ENCODE assay signal across 13 cellular contexts in the genomic region with DNA sequence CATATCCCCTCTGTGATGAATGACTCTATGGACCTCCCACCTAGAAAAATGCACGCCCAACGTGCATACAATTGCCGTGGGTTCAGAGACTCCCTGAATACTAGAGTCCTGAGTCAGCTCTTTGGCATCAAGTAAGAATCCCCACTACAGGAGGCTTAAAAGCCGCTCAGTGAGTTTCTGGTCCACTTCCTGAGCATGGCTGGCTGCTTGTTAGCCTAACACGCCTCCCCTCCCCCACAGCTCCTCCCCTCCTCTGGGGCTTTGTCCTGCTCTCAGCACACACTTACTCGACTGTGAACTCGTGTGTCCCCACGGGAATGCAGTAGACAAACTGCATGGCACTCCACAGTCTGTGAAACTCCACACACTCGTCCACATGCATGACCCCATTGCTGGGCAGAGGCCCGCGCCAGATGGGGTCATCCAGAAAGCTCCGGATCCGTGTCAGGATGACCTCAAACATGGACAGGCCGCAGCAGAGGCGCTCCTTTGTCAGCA. TPM values are rescaled to one million over a fixed set of nuclear protein-coding genes. Genes with fewer than 3 reads are reported as not detected.
DNase-seq lines count a peak whose midpoint lies in the region; ATAC-seq and TF ChIP-seq lines count a peak whose summit lies in the region.
"Had no signal": no experiment of that assay in that cellular context is flagged by ENCODE, and none has a peak within 500 bp of the region (broad histone marks: within the 10 kb centered on the region; RNA-seq: fewer than 3 reads in every experiment).

No MANE protein-coding gene starts in this region.

- WGBS in tibial nerve, 2 donors = 76 to 77% methylated on average over 15 of the region's 15 CpGs

- H3K4me1 ChIP-seq in Caco-2 (no peaks in the 10 kb centered on the region), fibroblast of lung (ENCODE audit: control insufficient read depth, extremely low read depth, insufficient read depth, low read length) (no peaks in the 10 kb centered on the region), neural progenitor cell (no peaks in the 10 kb centered on the region), tibial nerve (no peaks in the 10 kb centered on the region)

- TF ChIP-seq CTCF in Caco-2 (IDR thresholded peaks at IDR 0.05; ENCODE audit: insufficient read depth in 1 of 2, low read depth in 1 of 2, low read length in 1 of 2, severe bottlenecking in 1 of 2, unreplicated experiment in 1 of 2) = no peak
- TF ChIP-seq CTCF in fibroblast of lung (conservative IDR thresholded peaks at IDR 0.05 in 1 of 2, IDR thresholded peaks at IDR 0.05 in 1 of 2; ENCODE audit: low read depth in 1 of 2, low read length in 2 of 2) = no peak
- TF ChIP-seq CTCF in neural progenitor cell (IDR thresholded peaks at IDR 0.05) = no peak
- no peak for TF ChIP-seq CTCF in tibial nerve (IDR thresholded peaks at IDR 0.05)

- DNase-seq in Caco-2 = peak in 1 of 2 experiments; percentile 33
- DNase-seq in fibroblast of lung (ENCODE audit: low read depth in 2 of 2) = peak; percentile 65 to 97
- peak; percentile 55 for DNase-seq in neural progenitor cell (ENCODE audit: low spot score)
- no peak for DNase-seq in tibial nerve (ENCODE audit: low spot score in 2 of 2)
- no peak for DNase-seq in activated CD4-positive, alpha-beta memory T cell treated with anti-CD3 and anti-CD28 coated beads for 36 hours
- DNase-seq: CD8-positive, alpha-beta memory T cell; central memory CD4-positive, alpha-beta T cell; NCI-H187 treated with DMSO at 0.1 percent for 48 hours had no signal

- BruUV-seq in Caco-2 (replicated peaks; lab: Mats Ljungman, UMichigan) = no TSS peak

- peak; percentile 11; the same call in 1 of the 2 replicates for TF ChIP-seq RAD21 in Ishikawa (IDR thresholded peaks at IDR 0.05; ENCODE audit: low read depth)

- H3K4me3 ChIP-seq in Caco-2 (ENCODE audit: low read depth, low read length) (no peak overlapping the region), fibroblast of lung (replicated peaks in 1 of 4; ENCODE audit: control extremely low read depth in 1 of 4, insufficient read depth in 1 of 4, low read depth in 3 of 4, low read length in 4 of 4) (no peak overlapping the region), neural progenitor cell (no peak overlapping the region), tibial nerve (no peak overlapping the region)
- H3K4me3 ChIP-seq: GM12878, skin epidermis had no signal

- H3K4me3 Mint-ChIP-seq in Caco-2 (ENCODE audit: unreplicated experiment) (no peak overlapping the region), neural progenitor cell (no peak overlapping the region)
- no peak overlapping the region for H3K4me3 Mint-ChIP-seq in activated CD4-positive, alpha-beta memory T cell treated with anti-CD3 and anti-CD28 coated beads for 36 hours
- H3K4me3 Mint-ChIP-seq: CD8-positive, alpha-beta memory T cell had no signal

- H2AFZ ChIP-seq in fibroblast of lung (ENCODE audit: low read length) (no peak overlapping the region), neural progenitor cell (replicated peaks) (no peak overlapping the region)

- H3K27me3 ChIP-seq in Caco-2 (replicated peaks; ENCODE audit: control insufficient read depth, insufficient read depth, low read length) = no peaks in the 10 kb centered on the region
- H3K27me3 ChIP-seq in fibroblast of lung (ENCODE audit: control insufficient read depth, insufficient read depth, low read length) = no peaks in the 10 kb centered on the region
- H3K27me3 ChIP-seq in neural progenitor cell = no peaks in the 10 kb centered on the region
- H3K27me3 ChIP-seq in tibial nerve = no peaks in the 10 kb centered on the region

- H3K79me2 ChIP-seq in fibroblast of lung (ENCODE audit: control insufficient read depth, insufficient read depth, low read length) = no peaks in the 10 kb centered on the region
- no peaks in the 10 kb centered on the region for H3K79me2 ChIP-seq in neural progenitor cell (ENCODE audit: low read depth)

- H3K9me3 ChIP-seq in Caco-2 (no peaks in the 10 kb centered on the region), fibroblast of lung (ENCODE audit: control insufficient read depth, insufficient read depth, low read depth, low read length) (no peaks in the 10 kb centered on the region), neural progenitor cell (ENCODE audit: low read depth) (no peaks in the 10 kb centered on the region), tibial nerve (peaks cover 0 to 9% (median 0%) of the 10 kb centered on the region in 4 donors)

- CTCF ChIA-PET in Caco-2 (lab: Charles Lee) = no interaction called here
- CTCF ChIA-PET in activated CD4-positive, alpha-beta memory T cell treated with anti-CD3 and anti-CD28 coated beads for 36 hours (lab: Charles Lee) = no interaction called here

- TF ChIP-seq EP300 in Ishikawa (IDR thresholded peaks at IDR 0.05; ENCODE audit: borderline replicate concordance) = peak; percentile 43; the same call in 1 of the 2 replicates
- no peak for TF ChIP-seq EP300 in tibial nerve (IDR thresholded peaks at IDR 0.05)

- H4K20me1 ChIP-seq in fibroblast of lung (ENCODE audit: control insufficient read depth, extremely low read depth, insufficient read depth, low read length) (no peaks in the 10 kb centered on the region), neural progenitor cell (ENCODE audit: low read depth) (no peaks in the 10 kb centered on the region)

- H3K4me1 Mint-ChIP-seq in Caco-2 (ENCODE audit: low read depth, unreplicated experiment) (peaks cover 4% of the 10 kb centered on the region), neural progenitor cell (peaks cover 15% of the 10 kb centered on the region)
- no peaks in the 10 kb centered on the region for H3K4me1 Mint-ChIP-seq in activated CD4-positive, alpha-beta memory T cell treated with anti-CD3 and anti-CD28 coated beads for 36 hours (ENCODE audit: low read depth)
- H3K4me1 Mint-ChIP-seq: CD8-positive, alpha-beta memory T cell had no signal

- H3K9ac ChIP-seq in fibroblast of lung (ENCODE audit: insufficient read depth, low read length) (no peak overlapping the region), neural progenitor cell (no peak overlapping the region)

- H3K9me3 Mint-ChIP-seq in Caco-2 (ENCODE audit: unreplicated experiment) = no peaks in the 10 kb centered on the region
- no peaks in the 10 kb centered on the region for H3K9me3 Mint-ChIP-seq in neural progenitor cell
- H3K9me3 Mint-ChIP-seq in activated CD4-positive, alpha-beta memory T cell treated with anti-CD3 and anti-CD28 coated beads for 36 hours = no peaks in the 10 kb centered on the region

- H3K4me2 ChIP-seq in fibroblast of lung (ENCODE audit: extremely low read depth, insufficient read depth, low read length) = no peak overlapping the region
- H3K4me2 ChIP-seq in neural progenitor cell = no peak overlapping the region

- no peak for TF ChIP-seq POLR2A in tibial nerve (IDR thresholded peaks at IDR 0.05)

- intact Hi-C loops in Caco-2 (cut with micrococcal nuclease; ENCODE audit: unreplicated experiment) = no loop called here
- intact Hi-C loops in activated CD4-positive, alpha-beta memory T cell treated with anti-CD3 and anti-CD28 coated beads for 36 hours (cut with micrococcal nuclease) = no loop called here

- H3K36me3 Mint-ChIP-seq in Caco-2 (ENCODE audit: insufficient read depth, unreplicated experiment) (peaks cover 96% of the 10 kb centered on the region), neural progenitor cell (peaks cover 65% of the 10 kb centered on the region)
- H3K36me3 Mint-ChIP-seq in activated CD4-positive, alpha-beta memory T cell treated with anti-CD3 and anti-CD28 coated beads for 36 hours = peaks cover 34% of the 10 kb centered on the region

- peaks cover 7% of the 10 kb centered on the region for H3K36me3 ChIP-seq in Caco-2 (ENCODE audit: control insufficient read depth, insufficient read depth, low read length)
- H3K36me3 ChIP-seq in fibroblast of lung (ENCODE audit: control insufficient read depth, insufficient read depth, low read length) = peaks cover 16% of the 10 kb centered on the region
- H3K36me3 ChIP-seq in neural progenitor cell = peaks cover 6% of the 10 kb centered on the region
- peaks cover 0 to 100% (median 20%) of the 10 kb centered on the region in 3 donors for H3K36me3 ChIP-seq in tibial nerve

- POLR2A ChIA-PET in Caco-2 (lab: Charles Lee) = no interaction called here
- POLR2A ChIA-PET in activated CD4-positive, alpha-beta memory T cell treated with anti-CD3 and anti-CD28 coated beads for 36 hours (lab: Charles Lee) = no interaction called here

- H3F3A ChIP-seq in neural progenitor cell (ENCODE audit: low read depth) = no peaks in the 10 kb centered on the region

- H3K27ac ChIP-seq in fibroblast of lung (ENCODE audit: insufficient read depth, low read length) = no peak overlapping the region
- H3K27ac ChIP-seq in neural progenitor cell = no peak overlapping the region
- H3K27ac ChIP-seq in tibial nerve = no peak overlapping the region
- H3K27ac ChIP-seq: skin epidermis had no signal

- no peak for ATAC-seq in GM19455 (IDR thresholded peaks at IDR 0.05; ENCODE audit: unreplicated experiment)
- no peak for ATAC-seq in HG02884 (IDR thresholded peaks at IDR 0.05; ENCODE audit: unreplicated experiment)
- ATAC-seq: GM12878 had no signal

- H3K27ac Mint-ChIP-seq in Caco-2 (ENCODE audit: unreplicated experiment) (peak overlapping the region; percentile 84), neural progenitor cell (peak overlapping the region; percentile 90)
- no peak overlapping the region for H3K27ac Mint-ChIP-seq in activated CD4-positive, alpha-beta memory T cell treated with anti-CD3 and anti-CD28 coated beads for 36 hours

- H3K27me3 Mint-ChIP-seq in Caco-2 (ENCODE audit: insufficient read depth, unreplicated experiment) (no peaks in the 10 kb centered on the region), neural progenitor cell (ENCODE audit: insufficient read depth, low read depth) (peaks cover 10% of the 10 kb centered on the region)
- H3K27me3 Mint-ChIP-seq in activated CD4-positive, alpha-beta memory T cell treated with anti-CD3 and anti-CD28 coated beads for 36 hours = no peaks in the 10 kb centered on the region

TF ChIP-seq in Ishikawa, 13 proteins besides CTCF, POLR2A, EP300 and RAD21 (continues in another document):
- 0 out of 2 replicates have a peak, but pooled peaks have one; percentile 14 for TF ChIP-seq CREB1 (IDR thresholded peaks at IDR 0.05; ENCODE audit: low read depth)
- no peak for TF ChIP-seq EGR1 (IDR thresholded peaks at IDR 0.05)

RNA-seq across cellular contexts. Expression of gene NIPA2, which starts 34.8 kb away (rescaled TPM):
- total RNA-seq in Caco-2 (2022) (85.3 and 89.4 TPM in 2 replicates), fibroblast of lung (41.6 and 47.7 TPM in 2 replicates), neural progenitor cell (ENCODE audit: low replicate concordance) (49.4 and 51.5 TPM in 2 replicates), tibial nerve (10 to 100 TPM; 33.2 to 66.9 (median 52.7) TPM)
- 64.7 and 65.8 TPM in 2 replicates for polyA plus RNA-seq in fibroblast of lung
- polyA plus RNA-seq in fibroblast of lung (2012) = 46.5 and 52.9 TPM in 2 replicates
- polyA minus RNA-seq in fibroblast of lung (ENCODE audit: low replicate concordance) = 11.7 and 27.2 TPM in 2 replicates
- 10 to 100 TPM; 70.5 TPM for total RNA-seq in activated CD4-positive, alpha-beta memory T cell treated with anti-CD3 and anti-CD28 coated beads for 36 hours

Comparison
In these comparisons a context has a peak if more than half of its experiments do, and no peak if none do; other contexts are left out.
1. DNase-seq: peak in fibroblast of lung (2 of 2) and neural progenitor cell (single experiment); none in tibial nerve (0 of 2) and activated CD4-positive, alpha-beta memory T cell treated with anti-CD3 and anti-CD28 coated beads for 36 hours (single experiment).